In genomic region chr11:10856689-10857603, GRCh38 we compare ENCODE assay signal across 8 cellular contexts. TPM values are rescaled to one million over a fixed set of nuclear protein-coding genes. Genes with fewer than 3 reads are reported as not detected.
DNase-seq lines count a peak whose midpoint lies in the region; ATAC-seq, FAIRE-seq and TF ChIP-seq lines count a peak whose summit lies in the region.

No MANE protein-coding gene starts in this region.

- ATAC-seq in GM19035 (IDR thresholded peaks at IDR 0.05; ENCODE audit: unreplicated experiment), result peak; percentile 18
- ATAC-seq in HG03159 (IDR thresholded peaks at IDR 0.05; ENCODE audit: unreplicated experiment), result peak; percentile 8
- ATAC-seq in stimulated activated memory B cell treated with anti-CD40 and anti-IgM and Interleukin-4, amounts not matched to agents 10 μg/mL and 1 μg/mL and 100 μg/mL, for 72 hours, result peak; percentile 31

- CTCF ChIA-PET in Calu3 (lab: Charles Lee), result interaction anchor here (0.6 to 2.1 kb wide), 11 partner anchors 9 to 247 kb away, joined by 3 to 13 read pairs (median 4); partner anchors contain the start of gene EIF4G2

- H3K4me3 Mint-ChIP-seq in Calu3 (ENCODE audit: low read depth, unreplicated experiment), result peak overlapping the region; percentile 96
- H3K4me3 Mint-ChIP-seq in stimulated activated memory B cell treated with anti-CD40 and anti-IgM and Interleukin-4, amounts not matched to agents 10 μg/mL and 1 μg/mL and 100 μg/mL, for 72 hours, result peak overlapping the region; percentile 99

- intact Hi-C loops in Calu3 (cut with micrococcal nuclease; ENCODE audit: unreplicated experiment), result loop anchor here (2.0 to 10.0 kb wide), 4 partner anchors 44 to 158 kb away; partner anchors contain the start of gene EIF4G2

- H3K4me1 Mint-ChIP-seq in Calu3 (ENCODE audit: low read depth, unreplicated experiment), result peaks cover 21% of the 10 kb centered on the region
- H3K4me1 Mint-ChIP-seq in stimulated activated memory B cell treated with anti-CD40 and anti-IgM and Interleukin-4, amounts not matched to agents 10 μg/mL and 1 μg/mL and 100 μg/mL, for 72 hours, result peaks cover 36% of the 10 kb centered on the region

- H4K20me1 ChIP-seq in keratinocyte (ENCODE audit: control insufficient read depth, extremely low read depth, insufficient read depth, low read length), result no peaks in the 10 kb centered on the region

- H3K79me2 ChIP-seq in keratinocyte (ENCODE audit: control insufficient read depth, insufficient read depth, low read length), result peaks cover 47% of the 10 kb centered on the region

- H3K9ac ChIP-seq in keratinocyte (ENCODE audit: control insufficient read depth, extremely low read depth, insufficient read depth, low read length), result peak overlapping the region; percentile 93

- peak overlapping the region; percentile 97 for H3K4me2 ChIP-seq in keratinocyte (ENCODE audit: control insufficient read depth, extremely low read depth, insufficient read depth, low read depth, low read length)

- no peak for FAIRE-seq in keratinocyte (lab: Jason Lieb, UNC)

- H3K27me3 ChIP-seq in keratinocyte (ENCODE audit: control insufficient read depth, extremely low read depth, insufficient read depth, low read length), result no peaks in the 10 kb centered on the region

- peak overlapping the region; percentile 89 for H3K27ac Mint-ChIP-seq in Calu3 (ENCODE audit: unreplicated experiment)
- peak overlapping the region; percentile 100 for H3K27ac Mint-ChIP-seq in stimulated activated memory B cell treated with anti-CD40 and anti-IgM and Interleukin-4, amounts not matched to agents 10 μg/mL and 1 μg/mL and 100 μg/mL, for 72 hours

- H3K27ac ChIP-seq in keratinocyte (ENCODE audit: control insufficient read depth, insufficient read depth, low read length), result peak overlapping the region; percentile 93

- BruUV-seq in Calu3 (replicated peaks; lab: Mats Ljungman, UMichigan), result TSS peak; percentile 30

- H3K4me1 ChIP-seq in keratinocyte (ENCODE audit: control insufficient read depth, extremely low read depth, insufficient read depth, low read length), result peaks cover 6% of the 10 kb centered on the region

- no peaks in the 10 kb centered on the region for H3K27me3 Mint-ChIP-seq in Calu3 (ENCODE audit: unreplicated experiment)
- H3K27me3 Mint-ChIP-seq in stimulated activated memory B cell treated with anti-CD40 and anti-IgM and Interleukin-4, amounts not matched to agents 10 μg/mL and 1 μg/mL and 100 μg/mL, for 72 hours, result no peaks in the 10 kb centered on the region

- H3K9me3 Mint-ChIP-seq in Calu3 (ENCODE audit: low read depth, unreplicated experiment), result no peaks in the 10 kb centered on the region
- H3K9me3 Mint-ChIP-seq in stimulated activated memory B cell treated with anti-CD40 and anti-IgM and Interleukin-4, amounts not matched to agents 10 μg/mL and 1 μg/mL and 100 μg/mL, for 72 hours, result no peaks in the 10 kb centered on the region

- H3K36me3 ChIP-seq in keratinocyte (ENCODE audit: control insufficient read depth in 2 of 2, extremely low read depth in 1 of 2, insufficient read depth in 2 of 2, low read length in 2 of 2), result peaks cover 11 to 14% of the 10 kb centered on the region in 2 experiments

- dilution Hi-C loops in keratinocyte (cut with MboI; ENCODE audit: extremely low pct_ligation_motif_present, low sequenced_read_pairs), result no loop called here

- H3K4me3 ChIP-seq in keratinocyte (ENCODE audit: control insufficient read depth in 2 of 3, extremely low read depth in 1 of 3, insufficient read depth in 2 of 3, low read depth in 1 of 3, low read length in 3 of 3), result peak overlapping the region; percentile 78 to 87 (median 83)

- no peaks in the 10 kb centered on the region for H3K9me1 ChIP-seq in keratinocyte (ENCODE audit: control insufficient read depth, extremely low read depth, insufficient read depth, low read length)

- H2AFZ ChIP-seq in keratinocyte (ENCODE audit: control insufficient read depth, low read length), result peak overlapping the region; percentile 94

- peaks cover 58% of the 10 kb centered on the region for H3K36me3 Mint-ChIP-seq in Calu3 (ENCODE audit: insufficient read depth, unreplicated experiment)
- H3K36me3 Mint-ChIP-seq in stimulated activated memory B cell treated with anti-CD40 and anti-IgM and Interleukin-4, amounts not matched to agents 10 μg/mL and 1 μg/mL and 100 μg/mL, for 72 hours, result peaks cover 33% of the 10 kb centered on the region

- TF ChIP-seq CTCF in Calu3 (IDR thresholded peaks at IDR 0.05; ENCODE audit: unreplicated experiment), result no peak
- TF ChIP-seq CTCF in keratinocyte (optimal IDR thresholded peaks at IDR 0.05 in 1 of 3, IDR thresholded peaks at IDR 0.05 in 1 of 3, conservative IDR thresholded peaks at IDR 0.05 in 1 of 3; ENCODE audit: extremely low read depth in 1 of 3, insufficient read depth in 2 of 3, low read length in 3 of 3), result no peak

- DNase-seq in Calu3 (peak; percentile 42), OCI-M2 (lab: John Stamatoyannopoulos, UW; ENCODE audit: unreplicated experiment) (peak; percentile 67), keratinocyte (ENCODE audit: low read depth, low spot score) (no peak), kidney glomerular epithelial cell (lab: John Stamatoyannopoulos, UW) (no peak)
- peak; percentile 1 for DNase-seq in central memory CD4-positive, alpha-beta T cell

- H3K9me3 ChIP-seq in keratinocyte (ENCODE audit: control insufficient read depth, low read depth, low read length), result no peaks in the 10 kb centered on the region

RNA-seq across cellular contexts. Expression of gene ZBED5, which starts 0.9 kb away (rescaled TPM):
- total RNA-seq in Calu3 (2022), result 49.8 and 51.4 TPM in 2 replicates
- 33.0 to 85.0 TPM (median 75.1 TPM) in 3 replicates for polyA plus RNA-seq in keratinocyte
- 10.8 TPM for polyA plus RNA-seq in keratinocyte (2011; ENCODE audit: low read depth)
- polyA plus RNA-seq in keratinocyte (2011; cell fraction: cytosol; rRNA removed), result 18.9 and 48.6 TPM in 2 replicates
- 101 and 129 TPM in 2 replicates for polyA plus RNA-seq in keratinocyte (2011; cell fraction: nucleus; rRNA removed)
- polyA plus RNA-seq in keratinocyte (2012; ENCODE audit: low replicate concordance), result 19.3 and 20.8 TPM in 2 replicates
- 100 to 141 TPM (median 115 TPM) in 3 replicates for polyA minus RNA-seq in keratinocyte
- 22.6 TPM for polyA minus RNA-seq in keratinocyte (2011; cell fraction: cytosol; rRNA and poly(A)+ RNA removed)
- polyA minus RNA-seq in keratinocyte (2011; cell fraction: nucleus; rRNA and poly(A)+ RNA removed), result 68.4 and 106 TPM in 2 replicates

RNA-seq across cellular contexts. Expression of gene EIF4G2, which starts 48.2 kb away (rescaled TPM):
- 690 and 772 TPM in 2 replicates for total RNA-seq in Calu3 (2022)
- 502 to 643 TPM (median 628 TPM) in 3 replicates for polyA plus RNA-seq in keratinocyte
- polyA plus RNA-seq in keratinocyte (2011; ENCODE audit: low read depth), result 1,039 TPM
- polyA plus RNA-seq in keratinocyte (2011; cell fraction: cytosol; rRNA removed), result 397 and 918 TPM in 2 replicates
- 418 and 507 TPM in 2 replicates for polyA plus RNA-seq in keratinocyte (2011; cell fraction: nucleus; rRNA removed)
- 358 and 479 TPM in 2 replicates for polyA plus RNA-seq in keratinocyte (2012; ENCODE audit: low replicate concordance)
- 448 to 733 TPM (median 701 TPM) in 3 replicates for polyA minus RNA-seq in keratinocyte
- polyA minus RNA-seq in keratinocyte (2011; cell fraction: cytosol; rRNA and poly(A)+ RNA removed), result 465 TPM
- polyA minus RNA-seq in keratinocyte (2011; cell fraction: nucleus; rRNA and poly(A)+ RNA removed), result 235 and 415 TPM in 2 replicates

Comparison
In these comparisons a context has a peak if more than half of its experiments do, and no peak if none do; other contexts are left out.
1. DNase-seq: peak in Calu3 (single experiment), OCI-M2 (single experiment) and central memory CD4-positive, alpha-beta T cell (single experiment); none in keratinocyte (single experiment) and kidney glomerular epithelial cell (single experiment).
2. Peak in every context shown above with its lines, with median percentiles within 50 percentile points of each other: ATAC-seq.